Comparison of ENCODE assay signal across 1 cellular context in the genomic region with DNA sequence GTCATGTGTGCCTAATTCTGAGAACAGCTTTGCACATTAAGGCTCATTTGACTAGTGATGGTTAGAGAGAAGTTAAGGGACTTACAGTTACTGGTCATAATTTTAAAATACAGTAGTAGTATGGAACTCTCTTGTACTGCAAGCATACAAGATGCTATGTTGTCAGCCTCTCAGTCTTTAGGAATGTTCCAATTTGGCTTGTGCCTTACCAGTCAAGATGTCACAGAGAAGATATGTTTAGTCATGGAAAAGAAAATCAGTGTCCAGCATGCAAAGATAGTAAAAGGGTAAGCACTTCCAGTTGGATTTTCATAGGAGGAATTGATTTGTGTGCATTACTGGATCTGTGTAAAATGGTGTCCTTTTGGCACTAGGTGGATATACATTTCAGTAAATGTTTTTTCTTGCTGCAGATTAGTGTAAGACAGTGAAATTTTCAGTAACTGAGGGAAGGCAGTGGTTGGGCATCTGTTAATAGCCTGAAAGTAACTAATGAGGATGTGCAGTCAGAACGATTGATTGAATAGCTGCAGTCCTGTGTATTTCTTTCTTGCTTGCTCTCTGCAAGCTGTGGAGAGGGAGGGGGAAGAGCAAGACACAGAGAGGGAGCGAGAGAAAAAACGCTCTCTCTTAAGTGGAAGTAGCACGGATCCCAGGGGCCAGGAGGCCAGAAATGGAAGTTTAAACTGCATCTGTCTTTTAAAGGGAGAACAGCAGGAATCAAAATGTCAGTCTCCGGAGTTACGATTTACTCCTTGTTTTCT.
TF ChIP-seq lines count a peak whose summit lies in the region.

No MANE protein-coding gene starts in this region.

TF ChIP-seq in GM23338, 12 proteins besides CTCF, POLR2A, EP300 and RAD21:
- TF ChIP-seq JUNB (IDR thresholded peaks at IDR 0.05; ENCODE audit: unreplicated experiment): no peak
- TF ChIP-seq NANOG (IDR thresholded peaks at IDR 0.05; ENCODE audit: borderline replicate concordance): no peak
- no peak for TF ChIP-seq EZH2phosphoT487 (IDR thresholded peaks at IDR 0.05; ENCODE audit: unreplicated experiment)
- TF ChIP-seq ZNF114 (CRISPR knock-in tag; IDR thresholded peaks at IDR 0.05): no peak
- no peak for TF ChIP-seq EZH2 (IDR thresholded peaks at IDR 0.05; ENCODE audit: low read depth, unreplicated experiment)
- TF ChIP-seq POLR2AphosphoS5 (IDR thresholded peaks at IDR 0.05; ENCODE audit: low read depth): no peak
- TF ChIP-seq, protein P1, sequence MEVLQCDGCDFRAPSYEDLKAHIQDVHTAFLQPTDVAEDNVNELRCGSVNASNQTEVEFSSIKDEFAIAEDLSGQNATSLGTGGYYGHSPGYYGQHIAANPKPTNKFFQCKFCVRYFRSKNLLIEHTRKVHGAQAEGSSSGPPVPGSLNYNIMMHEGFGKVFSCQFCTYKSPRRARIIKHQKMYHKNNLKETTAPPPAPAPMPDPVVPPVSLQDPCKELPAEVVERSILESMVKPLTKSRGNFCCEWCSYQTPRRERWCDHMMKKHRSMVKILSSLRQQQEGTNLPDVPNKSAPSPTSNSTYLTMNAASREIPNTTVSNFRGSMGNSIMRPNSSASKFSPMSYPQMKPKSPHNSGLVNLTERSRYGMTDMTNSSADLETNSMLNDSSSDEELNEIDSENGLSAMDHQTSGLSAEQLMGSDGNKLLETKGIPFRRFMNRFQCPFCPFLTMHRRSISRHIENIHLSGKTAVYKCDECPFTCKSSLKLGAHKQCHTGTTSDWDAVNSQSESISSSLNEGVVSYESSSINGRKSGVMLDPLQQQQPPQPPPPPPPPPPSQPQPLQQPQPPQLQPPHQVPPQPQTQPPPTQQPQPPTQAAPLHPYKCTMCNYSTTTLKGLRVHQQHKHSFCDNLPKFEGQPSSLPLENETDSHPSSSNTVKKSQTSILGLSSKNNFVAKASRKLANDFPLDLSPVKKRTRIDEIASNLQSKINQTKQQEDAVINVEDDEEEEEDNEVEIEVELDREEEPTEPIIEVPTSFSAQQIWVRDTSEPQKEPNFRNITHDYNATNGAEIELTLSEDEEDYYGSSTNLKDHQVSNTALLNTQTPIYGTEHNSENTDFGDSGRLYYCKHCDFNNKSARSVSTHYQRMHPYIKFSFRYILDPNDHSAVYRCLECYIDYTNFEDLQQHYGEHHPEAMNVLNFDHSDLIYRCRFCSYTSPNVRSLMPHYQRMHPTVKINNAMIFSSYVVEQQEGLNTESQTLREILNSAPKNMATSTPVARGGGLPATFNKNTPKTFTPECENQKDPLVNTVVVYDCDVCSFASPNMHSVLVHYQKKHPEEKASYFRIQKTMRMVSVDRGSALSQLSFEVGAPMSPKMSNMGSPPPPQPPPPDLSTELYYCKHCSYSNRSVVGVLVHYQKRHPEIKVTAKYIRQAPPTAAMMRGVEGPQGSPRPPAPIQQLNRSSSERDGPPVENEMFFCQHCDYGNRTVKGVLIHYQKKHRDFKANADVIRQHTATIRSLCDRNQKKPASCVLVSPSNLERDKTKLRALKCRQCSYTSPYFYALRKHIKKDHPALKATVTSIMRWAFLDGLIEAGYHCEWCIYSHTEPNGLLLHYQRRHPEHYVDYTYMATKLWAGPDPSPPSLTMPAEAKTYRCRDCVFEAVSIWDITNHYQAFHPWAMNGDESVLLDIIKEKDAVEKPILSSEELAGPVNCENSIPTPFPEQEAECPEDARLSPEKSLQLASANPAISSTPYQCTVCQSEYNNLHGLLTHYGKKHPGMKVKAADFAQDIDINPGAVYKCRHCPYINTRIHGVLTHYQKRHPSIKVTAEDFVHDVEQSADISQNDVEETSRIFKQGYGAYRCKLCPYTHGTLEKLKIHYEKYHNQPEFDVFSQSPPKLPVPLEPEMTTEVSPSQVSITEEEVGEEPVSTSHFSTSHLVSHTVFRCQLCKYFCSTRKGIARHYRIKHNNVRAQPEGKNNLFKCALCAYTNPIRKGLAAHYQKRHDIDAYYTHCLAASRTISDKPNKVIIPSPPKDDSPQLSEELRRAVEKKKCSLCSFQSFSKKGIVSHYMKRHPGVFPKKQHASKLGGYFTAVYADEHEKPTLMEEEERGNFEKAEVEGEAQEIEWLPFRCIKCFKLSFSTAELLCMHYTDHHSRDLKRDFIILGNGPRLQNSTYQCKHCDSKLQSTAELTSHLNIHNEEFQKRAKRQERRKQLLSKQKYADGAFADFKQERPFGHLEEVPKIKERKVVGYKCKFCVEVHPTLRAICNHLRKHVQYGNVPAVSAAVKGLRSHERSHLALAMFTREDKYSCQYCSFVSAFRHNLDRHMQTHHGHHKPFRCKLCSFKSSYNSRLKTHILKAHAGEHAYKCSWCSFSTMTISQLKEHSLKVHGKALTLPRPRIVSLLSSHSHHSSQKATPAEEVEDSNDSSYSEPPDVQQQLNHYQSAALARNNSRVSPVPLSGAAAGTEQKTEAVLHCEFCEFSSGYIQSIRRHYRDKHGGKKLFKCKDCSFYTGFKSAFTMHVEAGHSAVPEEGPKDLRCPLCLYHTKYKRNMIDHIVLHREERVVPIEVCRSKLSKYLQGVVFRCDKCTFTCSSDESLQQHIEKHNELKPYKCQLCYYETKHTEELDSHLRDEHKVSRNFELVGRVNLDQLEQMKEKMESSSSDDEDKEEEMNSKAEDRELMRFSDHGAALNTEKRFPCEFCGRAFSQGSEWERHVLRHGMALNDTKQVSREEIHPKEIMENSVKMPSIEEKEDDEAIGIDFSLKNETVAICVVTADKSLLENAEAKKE (CRISPR knock-in tag; IDR thresholded peaks at IDR 0.05): no peak
- no peak for TF ChIP-seq CREB1 (CRISPR knock-in tag; IDR thresholded peaks at IDR 0.05; ENCODE audit: low read depth)
- TF ChIP-seq STAT1 (IDR thresholded peaks at IDR 0.05; ENCODE audit: unreplicated experiment): no peak
- TF ChIP-seq, protein P2, sequence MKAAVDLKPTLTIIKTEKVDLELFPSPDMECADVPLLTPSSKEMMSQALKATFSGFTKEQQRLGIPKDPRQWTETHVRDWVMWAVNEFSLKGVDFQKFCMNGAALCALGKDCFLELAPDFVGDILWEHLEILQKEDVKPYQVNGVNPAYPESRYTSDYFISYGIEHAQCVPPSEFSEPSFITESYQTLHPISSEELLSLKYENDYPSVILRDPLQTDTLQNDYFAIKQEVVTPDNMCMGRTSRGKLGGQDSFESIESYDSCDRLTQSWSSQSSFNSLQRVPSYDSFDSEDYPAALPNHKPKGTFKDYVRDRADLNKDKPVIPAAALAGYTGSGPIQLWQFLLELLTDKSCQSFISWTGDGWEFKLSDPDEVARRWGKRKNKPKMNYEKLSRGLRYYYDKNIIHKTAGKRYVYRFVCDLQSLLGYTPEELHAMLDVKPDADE (IDR thresholded peaks at IDR 0.05): no peak
- TF ChIP-seq, protein P3, sequence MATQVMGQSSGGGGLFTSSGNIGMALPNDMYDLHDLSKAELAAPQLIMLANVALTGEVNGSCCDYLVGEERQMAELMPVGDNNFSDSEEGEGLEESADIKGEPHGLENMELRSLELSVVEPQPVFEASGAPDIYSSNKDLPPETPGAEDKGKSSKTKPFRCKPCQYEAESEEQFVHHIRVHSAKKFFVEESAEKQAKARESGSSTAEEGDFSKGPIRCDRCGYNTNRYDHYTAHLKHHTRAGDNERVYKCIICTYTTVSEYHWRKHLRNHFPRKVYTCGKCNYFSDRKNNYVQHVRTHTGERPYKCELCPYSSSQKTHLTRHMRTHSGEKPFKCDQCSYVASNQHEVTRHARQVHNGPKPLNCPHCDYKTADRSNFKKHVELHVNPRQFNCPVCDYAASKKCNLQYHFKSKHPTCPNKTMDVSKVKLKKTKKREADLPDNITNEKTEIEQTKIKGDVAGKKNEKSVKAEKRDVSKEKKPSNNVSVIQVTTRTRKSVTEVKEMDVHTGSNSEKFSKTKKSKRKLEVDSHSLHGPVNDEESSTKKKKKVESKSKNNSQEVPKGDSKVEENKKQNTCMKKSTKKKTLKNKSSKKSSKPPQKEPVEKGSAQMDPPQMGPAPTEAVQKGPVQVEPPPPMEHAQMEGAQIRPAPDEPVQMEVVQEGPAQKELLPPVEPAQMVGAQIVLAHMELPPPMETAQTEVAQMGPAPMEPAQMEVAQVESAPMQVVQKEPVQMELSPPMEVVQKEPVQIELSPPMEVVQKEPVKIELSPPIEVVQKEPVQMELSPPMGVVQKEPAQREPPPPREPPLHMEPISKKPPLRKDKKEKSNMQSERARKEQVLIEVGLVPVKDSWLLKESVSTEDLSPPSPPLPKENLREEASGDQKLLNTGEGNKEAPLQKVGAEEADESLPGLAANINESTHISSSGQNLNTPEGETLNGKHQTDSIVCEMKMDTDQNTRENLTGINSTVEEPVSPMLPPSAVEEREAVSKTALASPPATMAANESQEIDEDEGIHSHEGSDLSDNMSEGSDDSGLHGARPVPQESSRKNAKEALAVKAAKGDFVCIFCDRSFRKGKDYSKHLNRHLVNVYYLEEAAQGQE (IDR thresholded peaks at IDR 0.05; ENCODE audit: unreplicated experiment): no peak
- TF ChIP-seq ZNF331 (CRISPR knock-in tag; IDR thresholded peaks at IDR 0.05; ENCODE audit: low read depth): no peak
